ENCODE assay signal across 8 cellular contexts in the genomic region with DNA sequence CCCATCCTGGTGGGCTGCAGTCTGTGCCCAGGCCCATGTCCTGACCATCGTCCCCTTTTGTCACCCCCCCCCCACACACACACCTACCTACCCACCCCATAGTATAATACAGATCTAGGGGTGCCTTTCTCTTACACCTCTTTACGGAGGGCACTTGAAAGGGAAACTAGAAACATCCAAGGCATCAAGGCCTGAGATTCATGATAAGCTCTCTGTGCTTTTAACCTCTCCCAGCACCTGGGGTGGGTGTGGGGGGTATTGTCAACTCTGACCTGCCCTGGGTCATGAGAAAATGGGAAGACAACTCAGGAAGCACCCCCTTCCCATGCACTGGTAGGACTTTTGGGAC. TPM values are rescaled to one million over a fixed set of nuclear protein-coding genes. Genes with fewer than 3 reads are reported as not detected.
A peak's percentile ranks its signal among the peaks of the same experiment; 100 is the strongest.
DNase-seq lines count a peak whose midpoint lies in the region; ATAC-seq and TF ChIP-seq lines count a peak whose summit lies in the region.

No MANE protein-coding gene starts in this region.

- peaks cover 16% of the 10 kb centered on the region for H3F3A ChIP-seq in MM.1S (ENCODE audit: insufficient read depth, low read length)

- no peaks in the 10 kb centered on the region for H3K27me3 Mint-ChIP-seq in nephron progenitor cell (ENCODE audit: low read depth, poor library complexity)

- H3K27me3 ChIP-seq in BE2C = no peaks in the 10 kb centered on the region
- no peaks in the 10 kb centered on the region for H3K27me3 ChIP-seq in MM.1S (replicated peaks; ENCODE audit: insufficient read depth, low read length)
- H3K27me3 ChIP-seq in duodenal mucosa (ENCODE audit: control insufficient read depth in 1 of 2, insufficient read depth in 2 of 2, low read length in 2 of 2) = no peaks in the 10 kb centered on the region

- no peak for DNase-seq in BE2C
- DNase-seq in MM.1S = no peak
- DNase-seq in nephron progenitor cell = no peak
- no peak for DNase-seq in SK-N-DZ (ENCODE audit: low spot score)
- no peak for DNase-seq in NCI-H1092 treated with DMSO at 0.1 percent for 48 hours (lab: John Stamatoyannopoulos, UW)
- no peak for DNase-seq in NCI-H1105 (lab: John Stamatoyannopoulos, UW)

- H3K36me3 ChIP-seq in BE2C = no peaks in the 10 kb centered on the region; the same call in 1 of the 2 replicates
- no peaks in the 10 kb centered on the region for H3K36me3 ChIP-seq in MM.1S (replicated peaks; ENCODE audit: insufficient read depth, low read length)
- peaks cover 0 to 4% of the 10 kb centered on the region in 2 donors for H3K36me3 ChIP-seq in duodenal mucosa (ENCODE audit: control insufficient read depth in 1 of 2, insufficient read depth in 2 of 2, low read length in 2 of 2)

- H3K4me1 ChIP-seq in BE2C = no peaks in the 10 kb centered on the region; the same call in 1 of the 2 replicates
- no peaks in the 10 kb centered on the region for H3K4me1 ChIP-seq in MM.1S (ENCODE audit: low read length)
- peaks cover 13 to 20% of the 10 kb centered on the region in 2 donors for H3K4me1 ChIP-seq in duodenal mucosa (ENCODE audit: control insufficient read depth in 1 of 2, insufficient read depth in 2 of 2, low read length in 2 of 2)

- H3K4me3 ChIP-seq in BE2C (ENCODE audit: low read depth, low read length) (peak overlapping the region; percentile 75), MM.1S (ENCODE audit: low read length) (peak overlapping the region; percentile 77), duodenal mucosa (ENCODE audit: low read depth in 1 of 2, low read length in 2 of 2) (peak overlapping the region; percentile 73 to 79)

- no peaks in the 10 kb centered on the region for H3K9me3 Mint-ChIP-seq in nephron progenitor cell

- H3K36me3 Mint-ChIP-seq in nephron progenitor cell (ENCODE audit: low read depth) = peaks cover 15% of the 10 kb centered on the region

- peak overlapping the region; percentile 96 for H3K4me2 ChIP-seq in MM.1S (ENCODE audit: low read depth, low read length)

- H4K20me1 ChIP-seq in MM.1S (ENCODE audit: insufficient read depth, low read length) = no peaks in the 10 kb centered on the region; the same call in 1 of the 2 replicates

- H3K27ac Mint-ChIP-seq in nephron progenitor cell = no peak overlapping the region

- H3K4me1 Mint-ChIP-seq in nephron progenitor cell = peaks cover 37% of the 10 kb centered on the region

- H3K27ac ChIP-seq in MM.1S (ENCODE audit: low read length) = no peak overlapping the region
- H3K27ac ChIP-seq in duodenal mucosa (ENCODE audit: low read depth, low read length) = no peak overlapping the region

- H2AFZ ChIP-seq in MM.1S (ENCODE audit: low read length) = no peak overlapping the region

- TF ChIP-seq CTCF in BE2C (IDR thresholded peaks at IDR 0.05; ENCODE audit: low read depth, low read length) (no peak), MM.1S (IDR thresholded peaks at IDR 0.05; ENCODE audit: low read length) (no peak), nephron progenitor cell (IDR thresholded peaks at IDR 0.05) (no peak)

- no peak for ATAC-seq in HG03354 (IDR thresholded peaks at IDR 0.05; ENCODE audit: poor library complexity, severe bottlenecking, unreplicated experiment)

- H3K9me2 ChIP-seq in MM.1S (replicated peaks; ENCODE audit: insufficient read depth, low read length) = no peaks in the 10 kb centered on the region

- H3K9me3 ChIP-seq in BE2C = no peaks in the 10 kb centered on the region
- no peaks in the 10 kb centered on the region for H3K9me3 ChIP-seq in MM.1S (replicated peaks; ENCODE audit: insufficient read depth, low read length)
- H3K9me3 ChIP-seq in duodenal mucosa (ENCODE audit: control insufficient read depth in 1 of 2, low read length in 2 of 2) = no peaks in the 10 kb centered on the region

- peak overlapping the region; percentile 76; the same call in 1 of the 2 replicates for H3K9ac ChIP-seq in MM.1S (ENCODE audit: low read length)
- H3K9ac ChIP-seq in duodenal mucosa (ENCODE audit: low read depth in 1 of 2, low read length in 2 of 2) = peak overlapping the region; percentile 70 to 77

- H3K79me2 ChIP-seq in MM.1S (ENCODE audit: low read length) = peaks cover 65% of the 10 kb centered on the region

- H3K4me3 Mint-ChIP-seq in nephron progenitor cell = peak overlapping the region; percentile 78

RNA-seq across cellular contexts. Expression of a gene that starts 1.6 kb away (rescaled TPM):
- polyA plus RNA-seq in BE2C (2012; ENCODE audit: insufficient read depth, insufficient read length, low read depth) = 15.0 TPM
- 0.51 and 0.93 TPM in 2 replicates for polyA plus RNA-seq in SK-N-DZ (2014; cell fraction: cytosol; rRNA removed)
- 0.38 and 8.2 TPM in 2 replicates for polyA plus RNA-seq in SK-N-DZ (2014; cell fraction: nucleus; rRNA removed)

RNA-seq across cellular contexts. Expression of a gene that starts 37.6 kb away (rescaled TPM):
- polyA plus RNA-seq in BE2C (2012; ENCODE audit: insufficient read depth, insufficient read length, low read depth) = 0.23 TPM
- polyA plus RNA-seq in SK-N-DZ (2014; cell fraction: cytosol; rRNA removed) = 0.05 TPM in 1 of 2 replicates, not detected in the other
- polyA plus RNA-seq in SK-N-DZ (2014; cell fraction: nucleus; rRNA removed) = not detected in 2 replicates
